Comparison of ENCODE assay signal across 14 cellular contexts in genomic region chr20:14214046-14214445, GRCh38.
DNase-seq lines count a peak whose midpoint lies in the region; ATAC-seq, FAIRE-seq and TF ChIP-seq lines count a peak whose summit lies in the region.
"Had no signal": no experiment of that assay in that cellular context is flagged by ENCODE, and none has a peak within 500 bp of the region (broad histone marks: within the 10 kb centered on the region; RNA-seq: fewer than 3 reads in every experiment).

No MANE protein-coding gene starts in this region.

- H3K27ac ChIP-seq in IMR-90 (ENCODE audit: insufficient read depth, low read length) (no peak overlapping the region), keratinocyte (ENCODE audit: control insufficient read depth, insufficient read depth, low read length) (no peak overlapping the region), esophagus squamous epithelium (no peak overlapping the region)
- H3K27ac ChIP-seq: KMS-11 had no signal

- H3K36me3 ChIP-seq in IMR-90 (ENCODE audit: control insufficient read depth, insufficient read depth, low read length), result no peaks in the 10 kb centered on the region
- no peaks in the 10 kb centered on the region for H3K36me3 ChIP-seq in keratinocyte (ENCODE audit: control insufficient read depth in 2 of 2, extremely low read depth in 1 of 2, insufficient read depth in 2 of 2, low read length in 2 of 2)
- H3K36me3 ChIP-seq in esophagus squamous epithelium, result no peaks in the 10 kb centered on the region

- no TSS peak for BruUV-seq in IMR-90 (replicated peaks; lab: Mats Ljungman, UMichigan)

- no peak overlapping the region for H2AK9ac ChIP-seq in IMR-90 (replicated peaks; ENCODE audit: low read depth, low read length, poor library complexity)

- in situ Hi-C loops in Caki2 (cut with HindIII; ENCODE audit: low pct_unique_long_range_greater_than_20kb, low sequenced_read_pairs), result no loop called here
- in situ Hi-C loops in IMR-90 (cut with MboI; ENCODE audit: low sequenced_read_pairs), result no loop called here

- H3K79me1 ChIP-seq in IMR-90 (ENCODE audit: low read depth in 1 of 2, low read length in 2 of 2), result no peaks in the 10 kb centered on the region

- H3K4me3 ChIP-seq in IMR-90 (ENCODE audit: insufficient read depth, low read depth, low read length) (no peak overlapping the region), keratinocyte (ENCODE audit: control insufficient read depth in 2 of 3, extremely low read depth in 1 of 3, insufficient read depth in 2 of 3, low read depth in 1 of 3, low read length in 3 of 3) (no peak overlapping the region), esophagus squamous epithelium (no peak overlapping the region)

- no peak overlapping the region for H3K18ac ChIP-seq in IMR-90 (ENCODE audit: low read depth, low read length)

- H2BK20ac ChIP-seq in IMR-90 (ENCODE audit: low read depth, low read length), result no peak overlapping the region

- H2AFZ ChIP-seq in IMR-90 (replicated peaks; ENCODE audit: low read length, poor library complexity) (no peak overlapping the region), keratinocyte (ENCODE audit: control insufficient read depth, low read length) (peak overlapping the region; percentile 16)

- H2BK120ac ChIP-seq in IMR-90 (ENCODE audit: low read depth, low read length), result peak overlapping the region; percentile 40; the same call in 1 of the 2 replicates

- no peak overlapping the region for H2BK5ac ChIP-seq in IMR-90 (ENCODE audit: low read depth, low read length, poor library complexity, severe bottlenecking)

- H3K56ac ChIP-seq in IMR-90 (ENCODE audit: extremely low read depth, insufficient read depth, low read length), result no peak overlapping the region

- H4K91ac ChIP-seq in IMR-90 (ENCODE audit: insufficient read depth, low read depth, low read length), result no peak overlapping the region

- DNase-seq in Caki2 (ENCODE audit: low read depth) (peak; percentile 26), IMR-90 (no peak), keratinocyte (ENCODE audit: low read depth, low spot score) (no peak), esophagus squamous epithelium (lab: John Stamatoyannopoulos, UW) (no peak), T1000 (lab: John Stamatoyannopoulos, UW) (no peak)
- DNase-seq: Caco-2; CD4-positive, CD25-positive, alpha-beta regulatory T cell; DMS53; NCI-H1092; NCI-H526 treated with DMSO at 0.1 percent for 48 hours; SHP77 treated with DMSO at 0.1 percent for 48 hours had no signal

- H3K4me1 ChIP-seq in IMR-90 (ENCODE audit: control insufficient read depth, insufficient read depth, low read length), result no peaks in the 10 kb centered on the region
- no peaks in the 10 kb centered on the region for H3K4me1 ChIP-seq in keratinocyte (ENCODE audit: control insufficient read depth, extremely low read depth, insufficient read depth, low read length)
- no peaks in the 10 kb centered on the region for H3K4me1 ChIP-seq in esophagus squamous epithelium
- H3K4me1 ChIP-seq: Caco-2 had no signal

- H3K14ac ChIP-seq in IMR-90 (replicated peaks; ENCODE audit: low read depth, low read length), result no peak overlapping the region

- intact Hi-C loops in IMR-90 (cut with micrococcal nuclease), result no loop called here
- intact Hi-C loops in esophagus squamous epithelium (cut with DNase I), result no loop called here

- POLR2A ChIA-PET in IMR-90 (lab: Charles Lee; ENCODE audit: unreplicated experiment), result no interaction called here

- H3K9ac ChIP-seq in IMR-90 (ENCODE audit: low read depth, low read length), result no peak overlapping the region
- no peak overlapping the region for H3K9ac ChIP-seq in keratinocyte (ENCODE audit: control insufficient read depth, extremely low read depth, insufficient read depth, low read length)
- H3K9ac ChIP-seq: KMS-11 had no signal

- H2AK5ac ChIP-seq in IMR-90 (ENCODE audit: low read depth, low read length), result no peak overlapping the region

- no peaks in the 10 kb centered on the region for H3K79me2 ChIP-seq in keratinocyte (ENCODE audit: control insufficient read depth, insufficient read depth, low read length)

- no peak overlapping the region for H2BK15ac ChIP-seq in IMR-90 (ENCODE audit: low read depth, low read length)

- no peak overlapping the region for H3K4me2 ChIP-seq in IMR-90 (ENCODE audit: low read depth, low read length)
- no peak overlapping the region for H3K4me2 ChIP-seq in keratinocyte (ENCODE audit: control insufficient read depth, extremely low read depth, insufficient read depth, low read depth, low read length)
- H3K4me2 ChIP-seq: KMS-11 had no signal

- dilution Hi-C loops in IMR-90 (cut with HindIII; ENCODE audit: low sequenced_read_pairs, unreplicated experiment) (no loop called here), keratinocyte (cut with MboI; ENCODE audit: extremely low pct_ligation_motif_present, low sequenced_read_pairs) (no loop called here)

- no peak overlapping the region for H4K8ac ChIP-seq in IMR-90 (ENCODE audit: low read depth in 2 of 2, low read length in 2 of 2)

- H3K9me1 ChIP-seq in IMR-90 (ENCODE audit: insufficient read depth, low read length), result no peaks in the 10 kb centered on the region
- no peaks in the 10 kb centered on the region for H3K9me1 ChIP-seq in keratinocyte (ENCODE audit: control insufficient read depth, extremely low read depth, insufficient read depth, low read length)

- no peak for TF ChIP-seq RAD21 in IMR-90 (IDR thresholded peaks at IDR 0.05; ENCODE audit: low read length)

- H4K20me1 ChIP-seq in IMR-90 (ENCODE audit: insufficient read depth, low read length), result no peaks in the 10 kb centered on the region
- no peaks in the 10 kb centered on the region for H4K20me1 ChIP-seq in keratinocyte (ENCODE audit: control insufficient read depth, extremely low read depth, insufficient read depth, low read length)

- TF ChIP-seq POLR2A in IMR-90 (IDR thresholded peaks at IDR 0.05; ENCODE audit: low read depth, low read length) (no peak), esophagus squamous epithelium (IDR thresholded peaks at IDR 0.05) (no peak)

- no CpG with 5 or more reads among the region's 1 CpG for WGBS in IMR-90 (ENCODE audit: extremely low coverage in 2 of 2, insufficient read length in 1 of 2), 2 experiments
- WGBS in esophagus squamous epithelium, 2 donors, result 39 to 50% methylated on average over 1 of the region's 1 CpG

- H3K9me3 ChIP-seq in IMR-90 (ENCODE audit: control insufficient read depth, insufficient read depth, low read length) (no peaks in the 10 kb centered on the region), keratinocyte (ENCODE audit: control insufficient read depth, low read depth, low read length) (no peaks in the 10 kb centered on the region), esophagus squamous epithelium (no peaks in the 10 kb centered on the region)
- H3K9me3 ChIP-seq: Caco-2 had no signal

- H4K5ac ChIP-seq in IMR-90 (ENCODE audit: low read depth, low read length), result no peak overlapping the region

- H3K23ac ChIP-seq in IMR-90 (ENCODE audit: low read depth, low read length), result no peak overlapping the region

- ATAC-seq in IMR-90 (ENCODE audit: low read depth) (no peak), HG03159 (IDR thresholded peaks at IDR 0.05; ENCODE audit: unreplicated experiment) (no peak)

- no peaks in the 10 kb centered on the region for H3K27me3 ChIP-seq in IMR-90 (ENCODE audit: control insufficient read depth, insufficient read depth, low read length)
- no peaks in the 10 kb centered on the region for H3K27me3 ChIP-seq in keratinocyte (ENCODE audit: control insufficient read depth, extremely low read depth, insufficient read depth, low read length)
- H3K27me3 ChIP-seq in esophagus squamous epithelium, result no peaks in the 10 kb centered on the region

- no peak overlapping the region for H3K4ac ChIP-seq in IMR-90 (ENCODE audit: low read depth, low read length)

- CTCF ChIA-PET in IMR-90 (lab: Yijun Ruan, JAX), result no interaction called here

- TF ChIP-seq CTCF in IMR-90 (conservative IDR thresholded peaks at IDR 0.05; ENCODE audit: low read depth, low read length) (no peak), keratinocyte (optimal IDR thresholded peaks at IDR 0.05 in 1 of 3, IDR thresholded peaks at IDR 0.05 in 1 of 3, conservative IDR thresholded peaks at IDR 0.05 in 1 of 3; ENCODE audit: extremely low read depth in 1 of 3, insufficient read depth in 2 of 3, low read length in 3 of 3) (no peak), esophagus squamous epithelium (IDR thresholded peaks at IDR 0.05) (no peak)

- FAIRE-seq in endometrium (lab: Jason Lieb, UNC) (peak; percentile 21), keratinocyte (lab: Jason Lieb, UNC) (no peak)

TF ChIP-seq in IMR-90, 13 proteins besides CTCF, POLR2A, EP300 and RAD21:
- peak; percentile 99 for TF ChIP-seq NFE2L2 (IDR thresholded peaks at IDR 0.05; ENCODE audit: low read depth, low read length)
- TF ChIP-seq MAFK (IDR thresholded peaks at IDR 0.05; ENCODE audit: low read depth, low read length), result peak; percentile 89
- no peak for TF ChIP-seq RCOR1 (IDR thresholded peaks at IDR 0.05; ENCODE audit: insufficient replicate concordance, low read length)
